In the genomic region with DNA sequence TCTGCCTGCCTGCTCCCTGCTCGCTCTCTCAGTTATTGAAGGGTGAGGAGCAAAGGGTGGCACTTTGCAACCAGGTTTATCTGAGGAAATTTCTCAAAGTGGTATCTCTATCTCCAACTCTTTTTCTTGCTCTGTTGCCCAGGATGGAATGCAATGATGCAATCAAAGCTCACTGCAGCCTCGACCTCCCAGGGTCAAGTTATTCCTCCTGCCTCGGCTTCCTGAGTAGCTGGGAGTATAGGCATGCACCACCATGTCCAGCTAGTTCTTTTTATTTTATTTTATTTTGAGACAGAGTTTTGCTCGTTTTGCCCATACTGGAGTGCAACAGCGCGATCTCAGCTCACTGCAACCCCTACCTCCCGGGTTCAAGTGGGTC, we compare ENCODE assay signal across 11 cellular contexts. TPM values are rescaled to one million over a fixed set of nuclear protein-coding genes. Genes with fewer than 3 reads are reported as not detected.
DNase-seq lines count a peak whose midpoint lies in the region; ATAC-seq and TF ChIP-seq lines count a peak whose summit lies in the region.
"Had no signal": no experiment of that assay in that cellular context is flagged by ENCODE, and none has a peak within 500 bp of the region (broad histone marks: within the 10 kb centered on the region; RNA-seq: fewer than 3 reads in every experiment).

No MANE protein-coding gene starts in this region.

- H3K27ac ChIP-seq in PC-3 (ENCODE audit: low read length) = no peak overlapping the region

- no peaks in the 10 kb centered on the region for H3K9me2 ChIP-seq in PC-3 (replicated peaks; ENCODE audit: low read length)

- no peaks in the 10 kb centered on the region for H3K27me3 ChIP-seq in PC-3 (ENCODE audit: low read length)

- CTCF ChIA-PET in PC-3 (lab: Charles Lee) = no interaction called here

- intact Hi-C loops in PC-3 (cut with micrococcal nuclease) = no loop called here

- no peak overlapping the region for H3K4me3 ChIP-seq in PC-3 (ENCODE audit: low read length)

- peak overlapping the region in 2 of 3 experiments; percentile 74 to 85 for H3K27ac Mint-ChIP-seq in nephron

- H3K9me3 Mint-ChIP-seq in nephron = no peaks in the 10 kb centered on the region

- H2AFZ ChIP-seq in PC-3 (ENCODE audit: low read length) = no peak overlapping the region

- no peaks in the 10 kb centered on the region for H4K20me1 ChIP-seq in PC-3 (ENCODE audit: low read length)

- no peak for ATAC-seq in PC-3
- ATAC-seq: naive thymus-derived CD4-positive, alpha-beta T cell had no signal

- no peak overlapping the region for H3K4me3 Mint-ChIP-seq in nephron
- H3K4me3 Mint-ChIP-seq: CD4-positive, alpha-beta memory T cell; naive thymus-derived CD4-positive, alpha-beta T cell had no signal

- TF ChIP-seq CTCF in nephron (IDR thresholded peaks at IDR 0.05; ENCODE audit: unreplicated experiment in 3 of 3) (no peak), GM10266 (IDR thresholded peaks at IDR 0.05; ENCODE audit: control insufficient read depth, insufficient read depth, low read depth, missing control alignments) (no peak), PC-3 (conservative IDR thresholded peaks at IDR 0.05; ENCODE audit: low read depth, low read length) (no peak)

- no peaks in the 10 kb centered on the region for H3K36me3 Mint-ChIP-seq in nephron (ENCODE audit: low read depth)

- no peak overlapping the region for H3K9ac ChIP-seq in PC-3 (ENCODE audit: low read length)

- DNase-seq in ELR (ENCODE audit: low read depth) (peak; percentile 24), dedifferentiated amniotic fluid mesenchymal stem cell (ENCODE audit: extremely low spot score) (peak; percentile 38), GM10266 (ENCODE audit: extremely low spot score) (no peak), amygdala (lab: John Stamatoyannopoulos, UW) (no peak), PC-3 (no peak)
- DNase-seq: activated CD8-positive, alpha-beta memory T cell treated with anti-CD3 and anti-CD28 coated beads for 24 hours; glutamatergic neuron; naive thymus-derived CD4-positive, alpha-beta T cell; NCI-H524 treated with DMSO at 0.1 percent for 48 hours had no signal

- H3K27me3 Mint-ChIP-seq in nephron (ENCODE audit: low read depth) = no peaks in the 10 kb centered on the region
- H3K27me3 Mint-ChIP-seq: CD4-positive, alpha-beta memory T cell; naive thymus-derived CD4-positive, alpha-beta T cell had no signal

- no peaks in the 10 kb centered on the region for H3K79me2 ChIP-seq in PC-3 (ENCODE audit: low read length)

- H3K9me3 ChIP-seq in PC-3 (ENCODE audit: low read length) = no peaks in the 10 kb centered on the region

- no peaks in the 10 kb centered on the region for H3F3A ChIP-seq in PC-3 (ENCODE audit: low read length, unreplicated experiment)

- no peaks in the 10 kb centered on the region for H3K36me3 ChIP-seq in PC-3 (ENCODE audit: low read depth, low read length)

- no TSS peak for BruUV-seq in PC-3 (replicated peaks; lab: Mats Ljungman, UMichigan)

- no peak overlapping the region for H3K4me2 ChIP-seq in PC-3 (ENCODE audit: low read length)

- peaks cover 11% of the 10 kb centered on the region for H3K4me1 ChIP-seq in PC-3 (ENCODE audit: insufficient read depth, low read length)

- POLR2A ChIA-PET in PC-3 (lab: Charles Lee; ENCODE audit: unreplicated experiment) = no interaction called here

- peaks cover 14% of the 10 kb centered on the region for H3K4me1 Mint-ChIP-seq in nephron

RNA-seq across cellular contexts. Expression of a gene that starts 4.9 kb away (rescaled TPM):
- total RNA-seq in PC-3 (2014; rRNA removed) = 0.40 and 0.86 TPM in 2 replicates

RNA-seq across cellular contexts. Expression of a gene that starts 5.6 kb away (rescaled TPM):
- 207 and 243 TPM in 2 replicates for total RNA-seq in PC-3 (2014; rRNA removed)

RNA-seq across cellular contexts. Expression of a gene that starts 28.5 kb away (rescaled TPM):
- total RNA-seq in PC-3 (2014; rRNA removed) = 28.4 and 44.2 TPM in 2 replicates

RNA-seq across cellular contexts. Expression of a gene that starts 28.7 kb away (rescaled TPM):
- 17.2 and 19.5 TPM in 2 replicates for total RNA-seq in PC-3 (2014; rRNA removed)

RNA-seq across cellular contexts. Expression of a gene that starts 29.9 kb away (rescaled TPM):
- 1.4 TPM in 1 of 2 replicates, not detected in the other for total RNA-seq in PC-3 (2014; rRNA removed)

Comparison
In these comparisons a context has a peak if more than half of its experiments do, and no peak if none do; other contexts are left out.
1. DNase-seq: peak in ELR (single experiment) and dedifferentiated amniotic fluid mesenchymal stem cell (single experiment); none in GM10266 (single experiment), amygdala (0 of 56) and PC-3 (single experiment).